Comparison of ENCODE assay signal across 21 cellular contexts in genomic region chrX:120128306-120128846, GRCh38. TPM values are rescaled to one million over a fixed set of nuclear protein-coding genes. Genes with fewer than 3 reads are reported as not detected.
"Had no signal": no experiment of that assay in that cellular context is flagged by ENCODE, and none has a peak within 500 bp of the region (broad histone marks: within the 10 kb centered on the region; RNA-seq: fewer than 3 reads in every experiment).

No MANE protein-coding gene starts in this region.

RNA-seq across cellular contexts. Expression of gene RHOXF1, which starts 12.7 kb away (rescaled TPM):
- total RNA-seq: hepatocyte, left ventricle myocardium inferior, lung, occipital lobe, osteocyte, posterior vena cava, psoas muscle, temporal lobe, tibial nerve, ureter had no signal
- polyA plus RNA-seq: hepatocyte, psoas muscle, sigmoid colon had no signal

RNA-seq across cellular contexts. Expression of gene RHOXF2, which starts 30.0 kb away (rescaled TPM):
- total RNA-seq: hepatocyte, kidney, left colon, left ventricle myocardium inferior, lower leg skin, lung, mesothelial cell of epicardium, mononuclear cell, natural killer cell, occipital lobe, osteocyte, posterior vena cava, psoas muscle, sigmoid colon, spleen, temporal lobe, tibial nerve, ureter, uterus had no signal
- polyA plus RNA-seq: hepatocyte, lung, psoas muscle, sigmoid colon, small intestine had no signal

RNA-seq across cellular contexts. Expression of gene RHOXF2B, which starts 50.9 kb away (rescaled TPM):
- total RNA-seq: hepatocyte, kidney, left colon, left ventricle myocardium inferior, lower leg skin, mesothelial cell of epicardium, natural killer cell, occipital lobe, osteocyte, posterior vena cava, psoas muscle, sigmoid colon, spleen, temporal lobe, tibial nerve, ureter, uterus had no signal
- polyA plus RNA-seq: hepatocyte, lung, psoas muscle, sigmoid colon, small intestine, spleen, thymus had no signal
